ENCODE assay signal across 1 cellular context in genomic region chr6:36075656-36076055, GRCh38.
TF ChIP-seq lines count a peak whose summit lies in the region.

No MANE protein-coding gene starts in this region.

TF ChIP-seq in HepG2, 621 proteins besides CTCF, POLR2A, EP300 and RAD21 (continued from another document):
- TF ChIP-seq, protein P1, sequence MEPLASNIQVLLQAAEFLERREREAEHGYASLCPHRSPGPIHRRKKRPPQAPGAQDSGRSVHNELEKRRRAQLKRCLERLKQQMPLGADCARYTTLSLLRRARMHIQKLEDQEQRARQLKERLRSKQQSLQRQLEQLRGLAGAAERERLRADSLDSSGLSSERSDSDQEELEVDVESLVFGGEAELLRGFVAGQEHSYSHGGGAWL (CRISPR knock-in tag; IDR thresholded peaks at IDR 0.05), result no peak
- 0 out of 2 replicates have a peak, but pooled peaks have one; percentile 25 for TF ChIP-seq MYPOP (CRISPR knock-in tag; IDR thresholded peaks at IDR 0.05)
- no peak for TF ChIP-seq ZKSCAN5 (CRISPR knock-in tag; IDR thresholded peaks at IDR 0.05)
- no peak for TF ChIP-seq ZNF776 (CRISPR knock-in tag; IDR thresholded peaks at IDR 0.05)
- no peak for TF ChIP-seq KDM3A (CRISPR knock-in tag; IDR thresholded peaks at IDR 0.05; ENCODE audit: low read depth)
- TF ChIP-seq ZBTB20 (CRISPR knock-in tag; IDR thresholded peaks at IDR 0.05; ENCODE audit: borderline replicate concordance, low read depth), result no peak
- TF ChIP-seq RBFOX2 (IDR thresholded peaks at IDR 0.05; ENCODE audit: low read depth, low read length), result no peak
- TF ChIP-seq, protein P2, sequence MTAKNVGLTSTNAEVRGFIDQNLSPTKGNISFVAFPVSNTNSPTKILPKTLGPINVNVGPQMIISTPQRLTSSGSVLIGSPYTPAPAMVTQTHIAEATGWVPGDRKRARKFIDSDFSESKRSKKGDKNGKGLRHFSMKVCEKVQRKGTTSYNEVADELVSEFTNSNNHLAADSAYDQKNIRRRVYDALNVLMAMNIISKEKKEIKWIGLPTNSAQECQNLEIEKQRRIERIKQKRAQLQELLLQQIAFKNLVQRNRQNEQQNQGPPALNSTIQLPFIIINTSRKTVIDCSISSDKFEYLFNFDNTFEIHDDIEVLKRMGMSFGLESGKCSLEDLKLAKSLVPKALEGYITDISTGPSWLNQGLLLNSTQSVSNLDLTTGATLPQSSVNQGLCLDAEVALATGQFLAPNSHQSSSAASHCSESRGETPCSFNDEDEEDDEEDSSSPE (CRISPR knock-in tag; IDR thresholded peaks at IDR 0.05), result no peak
- TF ChIP-seq ZNF446 (CRISPR knock-in tag; IDR thresholded peaks at IDR 0.05), result no peak
